In the genomic region with DNA sequence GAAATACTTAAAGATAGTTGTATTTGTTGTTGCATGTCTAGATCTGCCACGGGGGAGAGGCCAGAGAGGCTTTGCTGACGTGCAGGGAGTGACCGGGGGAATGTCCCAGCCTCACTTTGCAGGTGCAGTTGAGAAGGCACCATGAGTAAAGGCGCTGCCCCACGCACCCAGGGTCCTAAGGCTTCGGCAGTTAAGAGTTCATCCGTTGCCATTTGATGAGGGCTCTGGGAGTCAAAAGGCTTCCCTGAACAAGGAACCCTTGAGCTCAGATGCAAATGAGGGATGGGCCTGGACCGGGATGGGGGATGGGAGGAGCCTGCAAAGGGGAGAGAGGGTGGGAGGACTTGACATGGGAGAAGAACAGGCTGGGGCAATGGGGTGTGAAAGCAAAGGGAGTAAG, we compare ENCODE assay signal across 11 cellular contexts. TPM values are rescaled to one million over a fixed set of nuclear protein-coding genes. Genes with fewer than 3 reads are reported as not detected.
A peak's percentile ranks its signal among the peaks of the same experiment; 100 is the strongest.
DNase-seq lines count a peak whose midpoint lies in the region; ATAC-seq, FAIRE-seq and TF ChIP-seq lines count a peak whose summit lies in the region.
"Had no signal": no experiment of that assay in that cellular context is flagged by ENCODE, and none has a peak within 500 bp of the region (broad histone marks: within the 10 kb centered on the region; RNA-seq: fewer than 3 reads in every experiment).

No MANE protein-coding gene starts in this region.

- CTCF ChIA-PET in WTC11 (lab: Charles Lee) (interaction anchor here (0.7 to 1.0 kb wide), 2 partner anchors 10 to 102 kb away, joined by 3 to 4 read pairs; no protein-coding TSS in a partner anchor), HepG2 (lab: Yijun Ruan, JAX; ENCODE audit: low intra/inter-chr PET ratio, low total read pairs) (no interaction called here)

- H3K4me1 Mint-ChIP-seq in WTC11, result peaks cover 46% of the 10 kb centered on the region
- peaks cover 30% of the 10 kb centered on the region for H3K4me1 Mint-ChIP-seq in nephron progenitor cell

- H3K4me1 ChIP-seq in HepG2 (ENCODE audit: insufficient read depth, low read length), result 0 out of 2 replicates have a peak, but pooled peaks cover 19% of the 10 kb centered on the region

- H3K79me2 ChIP-seq in HepG2 (ENCODE audit: insufficient read depth, low read length), result peaks cover 84% of the 10 kb centered on the region

- no peak overlapping the region for H3K4me2 ChIP-seq in HepG2 (ENCODE audit: low read depth, low read length)

- TF ChIP-seq POLR2A in HepG2 (IDR thresholded peaks at IDR 0.05; ENCODE audit: insufficient read depth in 1 of 2, low read depth in 2 of 2, low read length in 2 of 2), result no peak

- no TSS peak for BruUV-seq in HepG2 (replicated peaks; lab: Mats Ljungman, UMichigan)

- no peak overlapping the region for H3K4me3 ChIP-seq in HepG2 (replicated peaks in 1 of 3; ENCODE audit: insufficient read depth in 1 of 3, low read depth in 2 of 3, low read length in 3 of 3)
- H3K4me3 ChIP-seq: upper lobe of left lung had no signal

- FAIRE-seq in D721Med (lab: Jason Lieb, UNC), result no peak
- no peak for FAIRE-seq in HepG2 (lab: Jason Lieb, UNC)
- FAIRE-seq: TTC549 had no signal

- no peak overlapping the region for H3K9ac ChIP-seq in HepG2 (ENCODE audit: insufficient read depth, low read depth, low read length)

- no peak for TF ChIP-seq CTCF in WTC11 (IDR thresholded peaks at IDR 0.05)
- no peak for TF ChIP-seq CTCF in nephron progenitor cell (IDR thresholded peaks at IDR 0.05)
- TF ChIP-seq CTCF in D721Med (IDR thresholded peaks at IDR 0.05; ENCODE audit: insufficient read depth, missing control alignments), result no peak
- no peak for TF ChIP-seq CTCF in HepG2 (CRISPR knock-in tag; IDR thresholded peaks at IDR 0.05)

- no peaks in the 10 kb centered on the region for H3K27me3 ChIP-seq in HepG2 (ENCODE audit: control insufficient read depth in 1 of 2, insufficient read depth in 2 of 2, low read length in 2 of 2)
- H3K27me3 ChIP-seq: upper lobe of left lung had no signal

- H3K9me3 ChIP-seq in HepG2 (ENCODE audit: low read length), result peaks cover 5% of the 10 kb centered on the region

- peaks cover 6% of the 10 kb centered on the region for H3K36me3 Mint-ChIP-seq in WTC11
- H3K36me3 Mint-ChIP-seq in nephron progenitor cell (ENCODE audit: low read depth), result peaks cover 59% of the 10 kb centered on the region

- H4K20me1 ChIP-seq in HepG2 (ENCODE audit: insufficient read depth, low read length), result peaks cover 41% of the 10 kb centered on the region

- intact Hi-C loops in HepG2 (cut with micrococcal nuclease; ENCODE audit: unreplicated experiment), result no loop called here

- H3K27ac Mint-ChIP-seq in WTC11 (peak overlapping the region; percentile 13), nephron progenitor cell (peak overlapping the region; percentile 78)

- H3K9me3 Mint-ChIP-seq in WTC11 (peaks cover 9% of the 10 kb centered on the region), nephron progenitor cell (peaks cover 31% of the 10 kb centered on the region)

- 0 out of 5 replicates have a peak, but pooled peaks cover 0 to 2% of the 10 kb centered on the region in 2 experiments for H3K36me3 ChIP-seq in HepG2 (replicated peaks in 1 of 2; ENCODE audit: control insufficient read depth in 1 of 2, insufficient read depth in 2 of 2, low read length in 2 of 2)
- H3K36me3 ChIP-seq: upper lobe of left lung had no signal

- peak overlapping the region; percentile 26 for H3K4me3 Mint-ChIP-seq in WTC11
- H3K4me3 Mint-ChIP-seq in nephron progenitor cell, result peak overlapping the region; percentile 53

- ATAC-seq in GM18511 (IDR thresholded peaks at IDR 0.05; ENCODE audit: unreplicated experiment) (peak; percentile 90), GM21825 (IDR thresholded peaks at IDR 0.05; ENCODE audit: unreplicated experiment) (peak; percentile 81), WTC11 (peak; percentile 75), HepG2 (no peak)

- H2AFZ ChIP-seq in HepG2 (ENCODE audit: low read length), result no peak overlapping the region

- no peak overlapping the region for H3K27ac ChIP-seq in HepG2 (ENCODE audit: extremely low read length, insufficient read depth, low read length)
- H3K27ac ChIP-seq: upper lobe of left lung had no signal

- 91% methylated on average over 8 of the region's 8 CpGs for WGBS in HepG2 (ENCODE audit: low lambda C conversion rate)

- TF ChIP-seq RAD21 in HepG2 (CRISPR knock-in tag; IDR thresholded peaks at IDR 0.05), result no peak

- POLR2A ChIA-PET in WTC11 (lab: Charles Lee) (no interaction called here), HepG2 (lab: Yijun Ruan, JAX) (no interaction called here)

- DNase-seq in WTC11 (ENCODE audit: low spot score), result peak; percentile 69
- peak; percentile 48 for DNase-seq in nephron progenitor cell
- no peak for DNase-seq in D721Med (ENCODE audit: insufficient read length, low spot score)
- no peak for DNase-seq in ACHN
- DNase-seq in HepG2 (ENCODE audit: low spot score), result no peak
- no peak for DNase-seq in NCI-H2171 (lab: John Stamatoyannopoulos, UW)
- DNase-seq: stimulated activated CD4-positive, alpha-beta T cell treated with anti-CD3 and anti-CD28 coated beads, Interleukin-1b, Interleukin-23, amount 100 ng/mL, for 48 hours; upper lobe of left lung had no signal

- in situ Hi-C loops in ACHN (cut with HindIII; ENCODE audit: low pct_ligation_motif_present, low pct_unique_long_range_greater_than_20kb, low sequenced_read_pairs), result no loop called here
- in situ Hi-C loops in HepG2 (cut with HindIII; ENCODE audit: extremely low pct_ligation_motif_present, low pct_unique_long_range_greater_than_20kb), result no loop called here

- TF ChIP-seq EP300 in HepG2 (IDR thresholded peaks at IDR 0.05; ENCODE audit: low read depth in 2 of 2, low read length in 2 of 2) (no peak), HepG2 (CRISPR knock-in tag; IDR thresholded peaks at IDR 0.05; ENCODE audit: borderline replicate concordance) (no peak)

- H3K27me3 Mint-ChIP-seq in WTC11 (ENCODE audit: low read depth), result no peaks in the 10 kb centered on the region
- no peaks in the 10 kb centered on the region for H3K27me3 Mint-ChIP-seq in nephron progenitor cell (ENCODE audit: low read depth, poor library complexity)

TF ChIP-seq in WTC11, 78 proteins besides CTCF, POLR2A, EP300 and RAD21:
- TF ChIP-seq TP53 (CRISPR knock-in tag; IDR thresholded peaks at IDR 0.05), result no peak
- TF ChIP-seq ZBTB21 (CRISPR knock-in tag; IDR thresholded peaks at IDR 0.05; ENCODE audit: borderline replicate concordance), result 0 out of 2 replicates have a peak, but pooled peaks have one; percentile 61

TF ChIP-seq in HepG2, 621 proteins besides CTCF, POLR2A, EP300 and RAD21 (continues in another document):
- no peak for TF ChIP-seq ZIK1 (CRISPR knock-in tag; IDR thresholded peaks at IDR 0.05; ENCODE audit: borderline replicate concordance, low read depth)

RNA-seq across cellular contexts. Expression of a gene that starts 20.4 kb away (rescaled TPM):
- total RNA-seq in WTC11 (2021), result 28.7 to 33.2 TPM (median 30.0 TPM) in 3 replicates
- 33.2 and 34.4 TPM in 2 replicates for total RNA-seq in HepG2 (2016; rRNA removed; fragmentation: Illumina TruSeq; extraction: Trizol)
- 47.7 and 48.9 TPM in 2 replicates for total RNA-seq in HepG2 (2016; cell fraction: cytosol; rRNA removed; fragmentation: Illumina TruSeq; extraction: Trizol; ENCODE audit: low read depth)
- 31.4 and 33.7 TPM in 2 replicates for total RNA-seq in HepG2 (2016; cell fraction: insoluble cytoplasmic fraction; rRNA removed; fragmentation: Illumina TruSeq; extraction: Trizol)
- total RNA-seq in HepG2 (2016; cell fraction: membrane; rRNA removed; fragmentation: Illumina TruSeq; extraction: Trizol), result 86.0 and 86.6 TPM in 2 replicates
- 29.7 and 31.1 TPM in 2 replicates for total RNA-seq in HepG2 (2016; cell fraction: nucleus; rRNA removed; fragmentation: Illumina TruSeq; extraction: Trizol)
- polyA plus RNA-seq in HepG2 (2011; rRNA removed), result 32.7 TPM in 2 replicates
- polyA plus RNA-seq in HepG2 (2011; cell fraction: cytosol; rRNA removed), result 31.1 and 33.7 TPM in 2 replicates
- 42.0 and 48.5 TPM in 2 replicates for polyA plus RNA-seq in HepG2 (2011; cell fraction: nucleus; rRNA removed)
- polyA plus RNA-seq in HepG2 (2012), result 26.5 and 33.1 TPM in 2 replicates
- polyA plus RNA-seq in HepG2 (2016; cell fraction: cytosol; fragmentation: Illumina TruSeq; extraction: Trizol; ENCODE audit: low read depth), result 64.7 and 70.1 TPM in 2 replicates
- polyA plus RNA-seq in HepG2 (2016; cell fraction: insoluble cytoplasmic fraction; fragmentation: Illumina TruSeq; extraction: Trizol; ENCODE audit: low read depth), result 40.4 and 47.0 TPM in 2 replicates
- polyA plus RNA-seq in HepG2 (2016; cell fraction: membrane; fragmentation: Illumina TruSeq; extraction: Trizol; ENCODE audit: low read depth), result 94.1 and 94.6 TPM in 2 replicates
- 53.3 and 54.4 TPM in 2 replicates for polyA plus RNA-seq in HepG2 (2016; cell fraction: nucleus; fragmentation: Illumina TruSeq; extraction: Trizol; ENCODE audit: insufficient read depth, low read depth)
- 40.2 and 62.1 TPM in 2 replicates for polyA minus RNA-seq in HepG2 (2011; rRNA and poly(A)+ RNA removed; ENCODE audit: low replicate concordance)
- polyA minus RNA-seq in HepG2 (2011; cell fraction: cytosol; rRNA and poly(A)+ RNA removed), result 16.4 and 18.6 TPM in 2 replicates
- 44.7 and 44.8 TPM in 2 replicates for polyA minus RNA-seq in HepG2 (2011; cell fraction: nucleus; rRNA and poly(A)+ RNA removed)

Comparison
In these comparisons a context has a peak if more than half of its experiments do, and no peak if none do; other contexts are left out.
1. DNase-seq: peak in WTC11 (single experiment) and nephron progenitor cell (single experiment); none in D721Med (single experiment), ACHN (single experiment), HepG2 (single experiment) and NCI-H2171 (single experiment).